11 cellular contexts compared by ENCODE assay signal in genomic region chr15:101198820-101199219, GRCh38. TPM values are rescaled to one million over a fixed set of nuclear protein-coding genes. Genes with fewer than 3 reads are reported as not detected.
DNase-seq lines count a peak whose midpoint lies in the region; ATAC-seq and TF ChIP-seq lines count a peak whose summit lies in the region.
"Had no signal": no experiment of that assay in that cellular context is flagged by ENCODE, and none has a peak within 500 bp of the region (broad histone marks: within the 10 kb centered on the region; RNA-seq: fewer than 3 reads in every experiment).

No MANE protein-coding gene starts in this region.

- no peaks in the 10 kb centered on the region for H3K27me3 ChIP-seq in heart right ventricle
- H3K27me3 ChIP-seq in layer of hippocampus (ENCODE audit: control insufficient read depth, insufficient read depth, low read length) = no peaks in the 10 kb centered on the region
- H3K27me3 ChIP-seq in transverse colon = no peaks in the 10 kb centered on the region

- no peak for TF ChIP-seq POLR2A in transverse colon (IDR thresholded peaks at IDR 0.05)

- intact Hi-C loops in heart right ventricle (cut with DNase I) = loop anchor here in 2 of 10 donors (10.0 kb wide), 2 partner anchors 46 to 174 kb away; no protein-coding TSS in a partner anchor
- intact Hi-C loops in left cardiac atrium (cut with DNase I) = no loop called here
- intact Hi-C loops in activated T-helper 1 cell treated with anti-CD3 and anti-CD28 coated beads, Interleukin-12 subunit alpha, Interleukin-12 subunit beta, Interleukin-2, Interleukin-4 antibody, amounts not matched to agents 30 ng/mL and 10 ng/mL and 1 ng/mL, durations not matched to agents 14 hours and 24 hours and 36 hours (cut with micrococcal nuclease) = loop anchor here (1.0 kb wide), 5 partner anchors 7 to 72 kb away; no protein-coding TSS in a partner anchor
- intact Hi-C loops in transverse colon (cut with DNase I; ENCODE audit: low total_unique reads) = no loop called here

- TF ChIP-seq CTCF in heart right ventricle (IDR thresholded peaks at IDR 0.05) (no peak), transverse colon (IDR thresholded peaks at IDR 0.05) (no peak)

- WGBS in heart right ventricle, 2 donors = 77 to 84% methylated on average over 6 of the region's 6 CpGs
- 70 to 87% methylated on average over 2 to 6 of the region's 6 CpGs for WGBS in transverse colon (ENCODE audit: low coverage in 1 of 2), 2 donors

- no peak for TF ChIP-seq EP300 in transverse colon (IDR thresholded peaks at IDR 0.05; ENCODE audit: low read depth)

- H3K36me3 Mint-ChIP-seq in activated T-helper 1 cell treated with anti-CD3 and anti-CD28 coated beads, Interleukin-12 subunit alpha, Interleukin-12 subunit beta, Interleukin-2, Interleukin-4 antibody, amounts not matched to agents 30 ng/mL and 10 ng/mL and 1 ng/mL, durations not matched to agents 14 hours and 24 hours and 36 hours (ENCODE audit: low read depth) = peaks cover 38% of the 10 kb centered on the region
- no peaks in the 10 kb centered on the region for H3K36me3 Mint-ChIP-seq in naive thymus-derived CD8-positive, alpha-beta T cell

- no peaks in the 10 kb centered on the region for H3K9me3 ChIP-seq in heart right ventricle
- H3K9me3 ChIP-seq in transverse colon = no peaks in the 10 kb centered on the region

- no peaks in the 10 kb centered on the region for H3K9me3 Mint-ChIP-seq in activated T-helper 1 cell treated with anti-CD3 and anti-CD28 coated beads, Interleukin-12 subunit alpha, Interleukin-12 subunit beta, Interleukin-2, Interleukin-4 antibody, amounts not matched to agents 30 ng/mL and 10 ng/mL and 1 ng/mL, durations not matched to agents 14 hours and 24 hours and 36 hours
- no peaks in the 10 kb centered on the region for H3K9me3 Mint-ChIP-seq in naive thymus-derived CD8-positive, alpha-beta T cell

- no peaks in the 10 kb centered on the region for H3K27me3 Mint-ChIP-seq in activated T-helper 1 cell treated with anti-CD3 and anti-CD28 coated beads, Interleukin-12 subunit alpha, Interleukin-12 subunit beta, Interleukin-2, Interleukin-4 antibody, amounts not matched to agents 30 ng/mL and 10 ng/mL and 1 ng/mL, durations not matched to agents 14 hours and 24 hours and 36 hours (ENCODE audit: insufficient read depth)
- H3K27me3 Mint-ChIP-seq in naive thymus-derived CD8-positive, alpha-beta T cell = no peaks in the 10 kb centered on the region

- peak overlapping the region; percentile 92 for H3K27ac Mint-ChIP-seq in activated T-helper 1 cell treated with anti-CD3 and anti-CD28 coated beads, Interleukin-12 subunit alpha, Interleukin-12 subunit beta, Interleukin-2, Interleukin-4 antibody, amounts not matched to agents 30 ng/mL and 10 ng/mL and 1 ng/mL, durations not matched to agents 14 hours and 24 hours and 36 hours
- peak overlapping the region in 4 of 10 donors; percentile 21 to 55 (median 44) for H3K27ac Mint-ChIP-seq in naive thymus-derived CD8-positive, alpha-beta T cell

- peaks cover 4 to 88% (median 55%) of the 10 kb centered on the region in 9 donors for H3K4me1 ChIP-seq in heart right ventricle
- peaks cover 0 to 49% (median 10%) of the 10 kb centered on the region in 4 donors for H3K4me1 ChIP-seq in transverse colon

- in situ Hi-C loops in transverse colon (cut with MboI; ENCODE audit: low pct_ligation_motif_present in 1 of 4, low pct_unique_long_range_greater_than_20kb in 1 of 4, low sequenced_read_pairs in 3 of 4) = no loop called here

- peaks cover 92% of the 10 kb centered on the region for H3K4me1 Mint-ChIP-seq in activated T-helper 1 cell treated with anti-CD3 and anti-CD28 coated beads, Interleukin-12 subunit alpha, Interleukin-12 subunit beta, Interleukin-2, Interleukin-4 antibody, amounts not matched to agents 30 ng/mL and 10 ng/mL and 1 ng/mL, durations not matched to agents 14 hours and 24 hours and 36 hours (ENCODE audit: low read depth)
- peaks cover 43 to 85% (median 83%) of the 10 kb centered on the region in 4 donors for H3K4me1 Mint-ChIP-seq in naive thymus-derived CD8-positive, alpha-beta T cell

- POLR2A ChIA-PET in naive thymus-derived CD8-positive, alpha-beta T cell (lab: Charles Lee) = no interaction called here

- ATAC-seq in heart right ventricle (no peak), left cardiac atrium (no peak), GM18517 (IDR thresholded peaks at IDR 0.05; ENCODE audit: unreplicated experiment) (no peak)
- ATAC-seq in naive thymus-derived CD8-positive, alpha-beta T cell = no peak

- no peaks in the 10 kb centered on the region for H3K36me3 ChIP-seq in heart right ventricle
- no peaks in the 10 kb centered on the region for H3K36me3 ChIP-seq in transverse colon

- peak overlapping the region in 8 of 10 donors; percentile 17 to 85 (median 49) for H3K27ac ChIP-seq in heart right ventricle
- H3K27ac ChIP-seq in layer of hippocampus (ENCODE audit: low read depth, low read length) = peak overlapping the region; percentile 60
- H3K27ac ChIP-seq in transverse colon = peak overlapping the region; percentile 45 to 73 (median 62)

- peak overlapping the region; percentile 68 for H3K4me3 Mint-ChIP-seq in activated T-helper 1 cell treated with anti-CD3 and anti-CD28 coated beads, Interleukin-12 subunit alpha, Interleukin-12 subunit beta, Interleukin-2, Interleukin-4 antibody, amounts not matched to agents 30 ng/mL and 10 ng/mL and 1 ng/mL, durations not matched to agents 14 hours and 24 hours and 36 hours
- H3K4me3 Mint-ChIP-seq in naive thymus-derived CD8-positive, alpha-beta T cell = peak overlapping the region in 2 of 10 donors; percentile 7 to 63

- no peak for DNase-seq in heart right ventricle
- DNase-seq in left cardiac atrium = no peak
- DNase-seq in activated T-helper 1 cell treated with anti-CD3 and anti-CD28 coated beads, Interleukin-12 subunit alpha, Interleukin-12 subunit beta, Interleukin-2, Interleukin-4 antibody, amounts not matched to agents 30 ng/mL and 10 ng/mL and 1 ng/mL, durations not matched to agents 14 hours and 24 hours and 36 hours (ENCODE audit: low spot score) = no peak
- DNase-seq in transverse colon = no peak
- DNase-seq in naive thymus-derived CD8-positive, alpha-beta T cell = no peak
- no peak for DNase-seq in NCI-H446 (lab: John Stamatoyannopoulos, UW)
- DNase-seq: kidney; NCI-H1105; stimulated activated CD4-positive, alpha-beta T cell treated with anti-CD3 and anti-CD28 coated beads, Interleukin-4, amount 100 ng/mL, for 24 hours had no signal

- H3K4me3 ChIP-seq in heart right ventricle (no peak overlapping the region), transverse colon (no peak overlapping the region)

RNA-seq across cellular contexts. Expression of gene CHSY1, which starts 53.0 kb away (rescaled TPM):
- 10 to 100 TPM in 8 of 10 donors, 1 to 10 TPM in 2; 9.7 to 35.1 (median 15.7) TPM for total RNA-seq in heart right ventricle
- polyA plus RNA-seq in heart right ventricle = 10 to 100 TPM in 1 of 2 donors, 1 to 10 TPM in 1; 6.9 to 11.3 TPM
- total RNA-seq in left cardiac atrium = 10 to 100 TPM; 18.8 to 42.0 TPM
- total RNA-seq in activated T-helper 1 cell treated with anti-CD3 and anti-CD28 coated beads, Interleukin-12 subunit alpha, Interleukin-12 subunit beta, Interleukin-2, Interleukin-4 antibody, amounts not matched to agents 30 ng/mL and 10 ng/mL and 1 ng/mL, durations not matched to agents 14 hours and 24 hours and 36 hours = 76.3 and 78.0 TPM in 2 replicates
- total RNA-seq in transverse colon = 10 to 100 TPM in 2 of 4 donors, 1 to 10 TPM in 2; 4.0 to 33.7 (median 11.8) TPM
- total RNA-seq in naive thymus-derived CD8-positive, alpha-beta T cell = 10 to 100 TPM; 12.6 to 12.9 TPM
- 1 to 10 TPM in 2 of 3 donors, under 1 TPM in 1; 0.96 to 1.7 (median 1.6) TPM for polyA plus RNA-seq in naive thymus-derived CD8-positive, alpha-beta T cell
